1 cellular context compared by ENCODE assay signal in genomic region chr2:182142062-182142461, GRCh38.
TF ChIP-seq lines count a peak whose summit lies in the region.

No MANE protein-coding gene starts in this region.

TF ChIP-seq in GM23338, 12 proteins besides CTCF, POLR2A, EP300 and RAD21 (continued from another document):
- TF ChIP-seq, protein P1, sequence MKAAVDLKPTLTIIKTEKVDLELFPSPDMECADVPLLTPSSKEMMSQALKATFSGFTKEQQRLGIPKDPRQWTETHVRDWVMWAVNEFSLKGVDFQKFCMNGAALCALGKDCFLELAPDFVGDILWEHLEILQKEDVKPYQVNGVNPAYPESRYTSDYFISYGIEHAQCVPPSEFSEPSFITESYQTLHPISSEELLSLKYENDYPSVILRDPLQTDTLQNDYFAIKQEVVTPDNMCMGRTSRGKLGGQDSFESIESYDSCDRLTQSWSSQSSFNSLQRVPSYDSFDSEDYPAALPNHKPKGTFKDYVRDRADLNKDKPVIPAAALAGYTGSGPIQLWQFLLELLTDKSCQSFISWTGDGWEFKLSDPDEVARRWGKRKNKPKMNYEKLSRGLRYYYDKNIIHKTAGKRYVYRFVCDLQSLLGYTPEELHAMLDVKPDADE (IDR thresholded peaks at IDR 0.05): no peak
- no peak for TF ChIP-seq EZH2 (IDR thresholded peaks at IDR 0.05; ENCODE audit: low read depth, unreplicated experiment)
- TF ChIP-seq JUNB (IDR thresholded peaks at IDR 0.05; ENCODE audit: unreplicated experiment): no peak
- TF ChIP-seq REST (IDR thresholded peaks at IDR 0.05; ENCODE audit: unreplicated experiment): no peak
- TF ChIP-seq POLR2AphosphoS5 (IDR thresholded peaks at IDR 0.05; ENCODE audit: low read depth): no peak
- TF ChIP-seq EZH2phosphoT487 (IDR thresholded peaks at IDR 0.05; ENCODE audit: unreplicated experiment): no peak
- TF ChIP-seq CREB1 (CRISPR knock-in tag; IDR thresholded peaks at IDR 0.05; ENCODE audit: low read depth): no peak
- TF ChIP-seq STAT1 (IDR thresholded peaks at IDR 0.05; ENCODE audit: unreplicated experiment): no peak
- TF ChIP-seq ZNF331 (CRISPR knock-in tag; IDR thresholded peaks at IDR 0.05; ENCODE audit: low read depth): no peak
- no peak for TF ChIP-seq NANOG (IDR thresholded peaks at IDR 0.05; ENCODE audit: borderline replicate concordance)
